ENCODE assay signal across 2 cellular contexts in genomic region chrX:15843960-15844359, GRCh38.
TF ChIP-seq lines count a peak whose summit lies in the region.

No MANE protein-coding gene starts in this region.

TF ChIP-seq in HEK293, 187 proteins besides CTCF, POLR2A, EP300 and RAD21:
- TF ChIP-seq ZNF600 (tag by site-specific recombination; IDR thresholded peaks at IDR 0.05) (no peak), ZNF560 (tag by site-specific recombination; IDR thresholded peaks at IDR 0.05; ENCODE audit: borderline replicate concordance) (no peak), ZNF785 (tag by site-specific recombination; IDR thresholded peaks at IDR 0.05) (no peak), ATF2 (tag by site-specific recombination; IDR thresholded peaks at IDR 0.05; ENCODE audit: low read depth) (peak; percentile 80), PRDM1 (tag by site-specific recombination; IDR thresholded peaks at IDR 0.05) (peak; percentile 79), ZNF837 (tag by site-specific recombination; IDR thresholded peaks at IDR 0.05) (no peak), ZNF449 (tag by site-specific recombination; IDR thresholded peaks at IDR 0.05) (no peak), MZF1 (tag by site-specific recombination; IDR thresholded peaks at IDR 0.05; ENCODE audit: borderline replicate concordance) (no peak), PBX3 (CRISPR knock-in tag; IDR thresholded peaks at IDR 0.05) (no peak), ZNF214 (tag by site-specific recombination; IDR thresholded peaks at IDR 0.05; ENCODE audit: borderline replicate concordance) (no peak), ZNF621 (tag by site-specific recombination; IDR thresholded peaks at IDR 0.05) (no peak), ZBTB48 (tag by site-specific recombination; IDR thresholded peaks at IDR 0.05) (no peak)

TF ChIP-seq in GM12878, 131 proteins besides CTCF, POLR2A, EP300 and RAD21:
- TF ChIP-seq ZNF687 (IDR thresholded peaks at IDR 0.05) (no peak), ATF7 (IDR thresholded peaks at IDR 0.05; ENCODE audit: low read depth) (peak; percentile 38; the same call in 1 of the 2 replicates), SMAD5 (IDR thresholded peaks at IDR 0.05; ENCODE audit: low read depth) (no peak), HSF1 (IDR thresholded peaks at IDR 0.05; ENCODE audit: low read depth, low read length) (no peak), IRF3 (IDR thresholded peaks at IDR 0.05) (no peak)
